ENCODE assay signal across 8 cellular contexts in genomic region chr10:26215923-26216576, GRCh38. TPM values are rescaled to one million over a fixed set of nuclear protein-coding genes. Genes with fewer than 3 reads are reported as not detected.
DNase-seq lines count a peak whose midpoint lies in the region; ATAC-seq and TF ChIP-seq lines count a peak whose summit lies in the region.

No MANE protein-coding gene starts in this region.

- under 1% methylated on average over 57 of the region's 57 CpGs for WGBS in HUES64
- no CpG with 5 or more reads among the region's 57 CpGs for WGBS in mesendoderm (ENCODE audit: extremely low coverage, insufficient coverage, low lambda C conversion rate)
- 1 to 2% methylated on average over 37 to 47 of the region's 57 CpGs for WGBS in lower leg skin, 2 donors

- H4K5ac ChIP-seq in mesendoderm (ENCODE audit: low read length): no peak overlapping the region

- TF ChIP-seq POLR2A in vagina (IDR thresholded peaks at IDR 0.05) (no peak), lower leg skin (IDR thresholded peaks at IDR 0.05) (no peak)

- peak; percentile 11 for DNase-seq in CD1c-positive myeloid dendritic cell (ENCODE audit: extremely low spot score)
- peak; percentile 54 for DNase-seq in activated naive CD8-positive, alpha-beta T cell treated with anti-CD3 and anti-CD28 coated beads, Interleukin-2, amount 50 U/mL, for 24 hours
- DNase-seq in mesendoderm: peak; percentile 79
- no peak for DNase-seq in vagina (ENCODE audit: extremely low spot score in 2 of 2)
- no peak for DNase-seq in lower leg skin (ENCODE audit: low spot score in 2 of 2)

- peaks cover 37% of the 10 kb centered on the region for H3K4me1 ChIP-seq in HUES64 (ENCODE audit: insufficient read depth, low read length)
- H3K4me1 ChIP-seq in mesendoderm (ENCODE audit: control insufficient read depth, low read depth, low read length): peaks cover 2% of the 10 kb centered on the region
- peaks cover 35% of the 10 kb centered on the region for H3K4me1 ChIP-seq in vagina

- H3K27me3 ChIP-seq in HUES64 (ENCODE audit: insufficient read depth, low read length) (peaks cover 99% of the 10 kb centered on the region), mesendoderm (ENCODE audit: insufficient read depth, low read length, poor library complexity) (peaks cover 83% of the 10 kb centered on the region), vagina (peaks cover 14% of the 10 kb centered on the region)

- H3K9me3 ChIP-seq in HUES64 (ENCODE audit: insufficient read depth, low read depth, low read length): no peaks in the 10 kb centered on the region
- H3K9me3 ChIP-seq in vagina: no peaks in the 10 kb centered on the region

- H3K9me3 Mint-ChIP-seq in activated naive CD8-positive, alpha-beta T cell treated with anti-CD3 and anti-CD28 coated beads, Interleukin-2, amount 50 U/mL, for 24 hours: no peaks in the 10 kb centered on the region

- peaks cover 2% of the 10 kb centered on the region for H3K36me3 Mint-ChIP-seq in activated naive CD8-positive, alpha-beta T cell treated with anti-CD3 and anti-CD28 coated beads, Interleukin-2, amount 50 U/mL, for 24 hours (ENCODE audit: low read depth)

- H3K4me2 ChIP-seq in mesendoderm (ENCODE audit: low read length): peak overlapping the region; percentile 78

- no peaks in the 10 kb centered on the region for H3K36me3 ChIP-seq in HUES64 (ENCODE audit: insufficient read depth, low read length)
- H3K36me3 ChIP-seq in mesendoderm (ENCODE audit: control insufficient read depth, insufficient read depth, low read length): no peaks in the 10 kb centered on the region
- H3K36me3 ChIP-seq in vagina: no peaks in the 10 kb centered on the region

- no peak overlapping the region for H3K23ac ChIP-seq in mesendoderm (ENCODE audit: low read length)

- no peak overlapping the region for H2AK5ac ChIP-seq in mesendoderm (ENCODE audit: low read length)

- no peak overlapping the region for H3K4ac ChIP-seq in mesendoderm (ENCODE audit: low read depth, low read length)

- peak; percentile 79 for ATAC-seq in activated naive CD8-positive, alpha-beta T cell treated with anti-CD3 and anti-CD28 coated beads, Interleukin-2, amount 50 U/mL, for 24 hours
- ATAC-seq in HG02623 (IDR thresholded peaks at IDR 0.05; ENCODE audit: unreplicated experiment): no peak
- no peak for ATAC-seq in HG03097 (IDR thresholded peaks at IDR 0.05; ENCODE audit: low FRiP score, unreplicated experiment)

- H4K8ac ChIP-seq in mesendoderm (ENCODE audit: low read depth, low read length): no peak overlapping the region

- no peak overlapping the region for H3K18ac ChIP-seq in mesendoderm (ENCODE audit: low read length)

- no peak overlapping the region for H2BK15ac ChIP-seq in mesendoderm (replicated peaks; ENCODE audit: low read depth)

- no peaks in the 10 kb centered on the region for H3K79me2 ChIP-seq in mesendoderm (ENCODE audit: control insufficient read depth, insufficient read depth, low read length)

- H2BK5ac ChIP-seq in mesendoderm (ENCODE audit: low read length): no peak overlapping the region

- no peak overlapping the region for H3K56ac ChIP-seq in mesendoderm (ENCODE audit: low read length)

- no peaks in the 10 kb centered on the region for H3K79me1 ChIP-seq in mesendoderm (ENCODE audit: low read length)

- TF ChIP-seq CTCF in vagina (IDR thresholded peaks at IDR 0.05): no peak
- TF ChIP-seq CTCF in lower leg skin (IDR thresholded peaks at IDR 0.05): no peak

- no peak overlapping the region for H3K27ac Mint-ChIP-seq in activated naive CD8-positive, alpha-beta T cell treated with anti-CD3 and anti-CD28 coated beads, Interleukin-2, amount 50 U/mL, for 24 hours

- no peak overlapping the region for H3K27ac ChIP-seq in HUES64 (ENCODE audit: low read depth, low read length)
- no peak overlapping the region for H3K27ac ChIP-seq in mesendoderm (ENCODE audit: low read depth, low read length)
- no peak overlapping the region for H3K27ac ChIP-seq in vagina

- no peak overlapping the region for H2BK120ac ChIP-seq in mesendoderm (ENCODE audit: low read depth, low read length)

- peak overlapping the region; percentile 63 for H3K4me3 Mint-ChIP-seq in activated naive CD8-positive, alpha-beta T cell treated with anti-CD3 and anti-CD28 coated beads, Interleukin-2, amount 50 U/mL, for 24 hours

- peaks cover 88% of the 10 kb centered on the region for H3K27me3 Mint-ChIP-seq in activated naive CD8-positive, alpha-beta T cell treated with anti-CD3 and anti-CD28 coated beads, Interleukin-2, amount 50 U/mL, for 24 hours

- peak overlapping the region; percentile 53 for H3K4me3 ChIP-seq in HUES64 (ENCODE audit: low read length)
- no peak overlapping the region for H3K4me3 ChIP-seq in mesendoderm (ENCODE audit: low read length)
- peak overlapping the region; percentile 6 to 13 for H3K4me3 ChIP-seq in vagina
- H3K4me3 ChIP-seq in lower leg skin (ENCODE audit: low read depth, poor library complexity, severe bottlenecking): no peak overlapping the region

- H3K9ac ChIP-seq in HUES64 (ENCODE audit: low read depth, low read length) (no peak overlapping the region), mesendoderm (ENCODE audit: low read length) (no peak overlapping the region)

- intact Hi-C loops in vagina (cut with DNase I): no loop called here
- intact Hi-C loops in lower leg skin (cut with DNase I; ENCODE audit: low total_unique reads): no loop called here

- peaks cover 32% of the 10 kb centered on the region for H3K4me1 Mint-ChIP-seq in activated naive CD8-positive, alpha-beta T cell treated with anti-CD3 and anti-CD28 coated beads, Interleukin-2, amount 50 U/mL, for 24 hours

RNA-seq across cellular contexts. Expression of gene GAD2, which starts 0.5 kb away (rescaled TPM):
- 2.3 TPM for polyA plus RNA-seq in HUES64 (2013, experiment 1 of 2)
- polyA plus RNA-seq in HUES64 (2013, experiment 2 of 2): 1.4 TPM
- polyA plus RNA-seq in mesendoderm (2013, experiment 1 of 2): 0.21 TPM
- polyA plus RNA-seq in mesendoderm (2013, experiment 2 of 2): 0.31 TPM
- total RNA-seq in vagina: not detected
- under 1 TPM in 1 of 4 donors, not detected in 3; 0.51 TPM for total RNA-seq in lower leg skin

Comparison
In these comparisons a context has a peak if more than half of its experiments do, and no peak if none do; other contexts are left out.
1. DNase-seq: peak in CD1c-positive myeloid dendritic cell (single experiment), activated naive CD8-positive, alpha-beta T cell treated with anti-CD3 and anti-CD28 coated beads, Interleukin-2, amount 50 U/mL, for 24 hours (single experiment) and mesendoderm (single experiment); none in vagina (0 of 2) and lower leg skin (0 of 2).
2. H3K4me3 ChIP-seq: peak in HUES64 (single experiment) and vagina (2 of 2); none in mesendoderm (single experiment) and lower leg skin (single experiment).